In genomic region chr17:32341857-32342602, GRCh38 we compare ENCODE assay signal across 8 cellular contexts. TPM values are rescaled to one million over a fixed set of nuclear protein-coding genes. Genes with fewer than 3 reads are reported as not detected.
DNase-seq lines count a peak whose midpoint lies in the region; ATAC-seq and TF ChIP-seq lines count a peak whose summit lies in the region.

A gene with protein sequence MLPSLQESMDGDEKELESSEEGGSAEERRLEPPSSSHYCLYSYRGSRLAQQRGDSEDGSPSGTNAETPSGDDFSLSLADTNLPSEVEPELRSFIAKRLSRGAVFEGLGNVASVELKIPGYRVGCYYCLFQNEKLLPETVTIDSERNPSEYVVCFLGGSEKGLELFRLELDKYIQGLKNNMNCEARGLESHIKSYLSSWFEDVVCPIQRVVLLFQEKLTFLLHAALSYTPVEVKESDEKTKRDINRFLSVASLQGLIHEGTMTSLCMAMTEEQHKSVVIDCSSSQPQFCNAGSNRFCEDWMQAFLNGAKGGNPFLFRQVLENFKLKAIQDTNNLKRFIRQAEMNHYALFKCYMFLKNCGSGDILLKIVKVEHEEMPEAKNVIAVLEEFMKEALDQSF (minus strand): TSS chr17:32342173. CDS start chr17:32342139, 34 bp downstream.

- no peaks in the 10 kb centered on the region for H3K27me3 ChIP-seq in liver (ENCODE audit: control insufficient read depth in 4 of 4, insufficient read depth in 4 of 4, low read length in 3 of 4)

- H3K9ac ChIP-seq in liver (ENCODE audit: low read depth in 1 of 2, low read length in 2 of 2): peak within 1 kb of the TSS; percentile 22 to 69

- H3K27ac ChIP-seq in liver (ENCODE audit: low read depth in 1 of 2, low read length in 2 of 2): peak within 1 kb of the TSS; percentile 58 to 67

- 8% methylated on average over 47 of the region's 47 CpGs for WGBS in liver

- H3K4me1 ChIP-seq in liver (ENCODE audit: control insufficient read depth in 4 of 4, insufficient read depth in 4 of 4, low read length in 3 of 4): peaks cover 3 to 14% (median 6%) of the 10 kb centered on the region in 4 donors

- peak within 1 kb of the TSS; percentile 56 to 79 (median 66) for H3K4me3 ChIP-seq in liver (ENCODE audit: low read depth in 1 of 3, low read length in 3 of 3)

- TF ChIP-seq CTCF in liver (IDR thresholded peaks at IDR 0.05; ENCODE audit: low read depth, low read length, missing input control): no peak

- ATAC-seq in GM18867 (IDR thresholded peaks at IDR 0.05; ENCODE audit: unreplicated experiment) (peak; percentile 90), HG03159 (IDR thresholded peaks at IDR 0.05; ENCODE audit: unreplicated experiment) (peak; percentile 82)

- no peaks in the 10 kb centered on the region for H3K9me3 ChIP-seq in liver (ENCODE audit: control insufficient read depth in 4 of 4, low read length in 3 of 4)

- TF ChIP-seq RAD21 in liver (IDR thresholded peaks at IDR 0.05): no peak

- peaks cover 1 to 10% (median 6%) of the 10 kb centered on the region in 4 donors for H3K36me3 ChIP-seq in liver (ENCODE audit: control insufficient read depth in 4 of 4, insufficient read depth in 3 of 4, low read depth in 1 of 4, low read length in 3 of 4)

- peak; percentile 79 for DNase-seq in ACHN
- peak; percentile 74 to 90 for DNase-seq in NCI-H526 (lab: John Stamatoyannopoulos, UW)
- peak; percentile 77 for DNase-seq in activated CD4-positive, alpha-beta T cell treated with anti-CD3 and anti-CD28 coated beads, Interleukin-2, amount 50 U/mL, for 4 hours
- DNase-seq in dermis blood vessel endothelial cell: peak; percentile 81
- peak; percentile 85 for DNase-seq in stimulated activated CD4-positive, alpha-beta T cell treated with anti-CD3 and anti-CD28 coated beads, Interleukin-4, amount 100 ng/mL, for 1 hour

- in situ Hi-C loops in ACHN (cut with HindIII; ENCODE audit: low pct_ligation_motif_present, low pct_unique_long_range_greater_than_20kb, low sequenced_read_pairs): no loop called here

TF ChIP-seq in liver, 16 proteins besides CTCF, POLR2A, EP300 and RAD21:
- TF ChIP-seq, protein P1, sequence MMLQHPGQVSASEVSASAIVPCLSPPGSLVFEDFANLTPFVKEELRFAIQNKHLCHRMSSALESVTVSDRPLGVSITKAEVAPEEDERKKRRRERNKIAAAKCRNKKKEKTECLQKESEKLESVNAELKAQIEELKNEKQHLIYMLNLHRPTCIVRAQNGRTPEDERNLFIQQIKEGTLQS (IDR thresholded peaks at IDR 0.05): no peak
- TF ChIP-seq YY1 (IDR thresholded peaks at IDR 0.05) (peak; percentile 75), JUND (IDR thresholded peaks at IDR 0.05) (no peak), GABPA (IDR thresholded peaks at IDR 0.05 in 1 of 2, conservative IDR thresholded peaks at IDR 0.05 in 1 of 2) (peak; percentile 38 to 75), FOXA1 (IDR thresholded peaks at IDR 0.05) (no peak), RXRA (IDR thresholded peaks at IDR 0.05) (no peak)

RNA-seq across cellular contexts. Expression of the gene that starts here (rescaled TPM):
- total RNA-seq in dermis blood vessel endothelial cell (16.5 and 19.6 TPM in 2 replicates), liver (10 to 100 TPM in 1 of 2 donors, 1 to 10 TPM in 1; 8.5 to 10.1 TPM)
- 1 to 10 TPM; 4.7 to 6.7 TPM for polyA plus RNA-seq in liver

Comparison
In these comparisons a context has a peak if more than half of its experiments do, and no peak if none do; other contexts are left out.
1. Peak in every context shown above with its lines: DNase-seq, ATAC-seq, H3K4me3 ChIP-seq and H3K27ac ChIP-seq.